21 cellular contexts compared by ENCODE assay signal in genomic region chr2:20471148-20471547, GRCh38.
"Had no signal": no experiment of that assay in that cellular context is flagged by ENCODE, and none has a peak within 500 bp of the region (broad histone marks: within the 10 kb centered on the region; RNA-seq: fewer than 3 reads in every experiment).

No MANE protein-coding gene starts in this region.

- H3K4me2 ChIP-seq: smooth muscle cell had no signal

- H3K36me3 ChIP-seq: pancreas, right lobe of liver, suprapubic skin, transverse colon, upper lobe of right lung, vagina had no signal

- DNase-seq: cortex of kidney; effector memory CD8-positive, alpha-beta T cell; erythroblast; kidney; natural killer cell; occipital lobe; pancreas; retina; right lobe of liver; stimulated activated CD4-positive, alpha-beta T cell treated with anti-CD3 and anti-CD28 coated beads, Interleukin-12 subunit alpha, Interleukin-12 subunit beta, amount 100 ng/mL, for 4 hours; stimulated activated CD4-positive, alpha-beta T cell treated with anti-CD3 and anti-CD28 coated beads, Interleukin-1b, Interleukin-23, amount 100 ng/mL, for 48 hours; stimulated activated CD4-positive, alpha-beta T cell treated with anti-CD3 and anti-CD28 coated beads, Interleukin-4, amount 100 ng/mL, for 1 hour; stimulated activated CD8-positive, alpha-beta memory T cell treated with anti-CD3 and anti-CD28 coated beads, Interleukin-4, amount 100 ng/mL, for 48 hours; stimulated activated naive CD4-positive, alpha-beta T cell; stimulated activated naive CD8-positive, alpha-beta T cell treated with anti-CD3 and anti-CD28 coated beads, Interleukin-15, amount 100 ng/mL, for 72 hours; transverse colon had no signal

- H3K4me3 ChIP-seq: lung, pancreas, right lobe of liver, smooth muscle cell, suprapubic skin, transverse colon, upper lobe of right lung, vagina had no signal

- H3K27me3 ChIP-seq: pancreas, right lobe of liver, suprapubic skin, transverse colon, upper lobe of right lung, vagina had no signal

- H3K9me3 ChIP-seq: pancreas, right lobe of liver, suprapubic skin, transverse colon, upper lobe of right lung, vagina had no signal

- H3K4me1 ChIP-seq: upper lobe of right lung had no signal

- H3K27ac ChIP-seq: pancreas, right lobe of liver, transverse colon, upper lobe of right lung had no signal
